Comparison of ENCODE assay signal across 29 cellular contexts in the genomic region with DNA sequence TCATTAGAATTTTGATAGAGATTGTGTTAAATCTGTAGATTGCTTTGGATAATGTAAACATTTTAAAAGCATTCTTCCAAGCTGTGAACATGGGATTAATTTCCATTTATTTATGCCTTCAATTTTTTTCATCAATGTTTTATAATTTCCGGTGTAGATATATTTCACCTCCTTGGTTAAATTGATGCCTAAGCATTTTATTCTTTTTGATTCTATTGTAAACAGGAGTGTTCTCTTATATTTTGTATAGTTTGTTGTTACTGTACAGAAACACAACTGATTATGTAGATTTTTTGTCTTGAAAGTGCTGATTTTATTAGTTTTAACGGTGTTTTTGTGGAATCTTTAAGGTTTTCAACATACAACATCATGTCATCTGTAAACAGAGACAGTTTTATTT.
"Had no signal": no experiment of that assay in that cellular context is flagged by ENCODE, and none has a peak within 500 bp of the region (broad histone marks: within the 10 kb centered on the region; RNA-seq: fewer than 3 reads in every experiment).

No MANE protein-coding gene starts in this region.

- H3K36me3 ChIP-seq: stomach, suprapubic skin, thoracic aorta, thyroid gland, tibial artery, tibial nerve, transverse colon, upper lobe of left lung, upper lobe of right lung, uterus, vagina had no signal

- H3K27ac ChIP-seq: stomach, suprapubic skin, testis, thoracic aorta, thyroid gland, tibial artery, tibial nerve, transverse colon, upper lobe of left lung, upper lobe of right lung, uterus, vagina had no signal

- H3K36me3 Mint-ChIP-seq: stimulated activated effector memory CD8-positive, alpha-beta T cell treated with anti-CD3 and anti-CD28 coated beads, Interleukin-12 subunit alpha, Interleukin-12 subunit beta, amount 100 ng/mL, for 72 hours; type B pancreatic cell had no signal

- DNase-seq: stimulated activated CD4-positive, alpha-beta T cell treated with anti-CD3 and anti-CD28 coated beads, Interleukin-2, amount 100 ng/mL, for 48 hours; stimulated activated CD4-positive, alpha-beta T cell treated with anti-CD3 and anti-CD28 coated beads, Interleukin-4, amount 100 ng/mL, for 1 hour; stimulated activated CD4-positive, alpha-beta T cell treated with anti-CD3 and anti-CD28 coated beads, Interleukin-4, amount 100 ng/mL, for 24 hours; stimulated activated CD4-positive, alpha-beta T cell treated with anti-CD3 and anti-CD28 coated beads, Interleukin-4, amount 100 ng/mL, for 4 hours; stimulated activated CD8-positive, alpha-beta memory T cell treated with anti-CD3 and anti-CD28 coated beads, Interleukin-4, amount 100 ng/mL, for 48 hours; stimulated activated naive B cell treated with anti-CD40 and anti-IgM and Interleukin-4, amounts not matched to agents 10 μg/mL and 1 μg/mL and 100 μg/mL, for 72 hours; stimulated activated naive CD4-positive, alpha-beta T cell; stimulated activated naive CD4-positive, alpha-beta T cell treated with Interleukin-2 at 50 U/mL for 16 hours; stimulated activated naive CD8-positive, alpha-beta T cell treated with anti-CD3 and anti-CD28 coated beads, Interleukin-15, amount 100 ng/mL, for 72 hours; stimulated activated naive CD8-positive, alpha-beta T cell treated with anti-CD3 and anti-CD28 coated beads, Interleukin-15, Interleukin-2, amounts not matched to agents 100 U/mL and 50 U/mL, for 24 hours; stomach; substantia nigra; testis; thyroid gland; tibial artery; transverse colon; trophoblast cell; upper lobe of left lung; upper lobe of right lung; uterus had no signal

- H3K27me3 ChIP-seq: stomach, suprapubic skin, testis, thyroid gland, tibial artery, tibial nerve, transverse colon, upper lobe of left lung, upper lobe of right lung, uterus, vagina had no signal

- H3K9me3 ChIP-seq: testis, thyroid gland, uterus, vagina had no signal

- H3K4me3 Mint-ChIP-seq: stimulated activated effector memory CD8-positive, alpha-beta T cell treated with anti-CD3 and anti-CD28 coated beads, Interleukin-12 subunit alpha, Interleukin-12 subunit beta, amount 100 ng/mL, for 72 hours; stimulated activated memory B cell treated with anti-CD40 and anti-IgM and Interleukin-4, amounts not matched to agents 10 μg/mL and 1 μg/mL and 100 μg/mL, for 72 hours; stimulated activated naive B cell treated with anti-CD40 and anti-IgM and Interleukin-4, amounts not matched to agents 10 μg/mL and 1 μg/mL and 100 μg/mL, for 72 hours; stimulated activated naive CD8-positive, alpha-beta T cell treated with anti-CD3 and anti-CD28 coated beads, Interleukin-15, amount 100 ng/mL, for 72 hours; stimulated activated naive CD8-positive, alpha-beta T cell treated with anti-CD3 and anti-CD28 coated beads, Interleukin-15, Interleukin-2, amounts not matched to agents 100 ng/mL and 50 ng/mL, for 24 hours; type B pancreatic cell had no signal

- ATAC-seq: stimulated activated effector memory CD8-positive, alpha-beta T cell treated with anti-CD3 and anti-CD28 coated beads, Interleukin-12 subunit alpha, Interleukin-12 subunit beta, amount 100 ng/mL, for 72 hours; stimulated activated memory B cell treated with anti-CD40 and anti-IgM and Interleukin-4, amounts not matched to agents 10 μg/mL and 1 μg/mL and 100 μg/mL, for 72 hours; stimulated activated naive B cell treated with anti-CD40 and anti-IgM and Interleukin-4, amounts not matched to agents 10 μg/mL and 1 μg/mL and 100 μg/mL, for 72 hours; stimulated activated naive CD8-positive, alpha-beta T cell treated with anti-CD3 and anti-CD28 coated beads, Interleukin-15, amount 100 ng/mL, for 72 hours; stimulated activated naive CD8-positive, alpha-beta T cell treated with anti-CD3 and anti-CD28 coated beads, Interleukin-15, Interleukin-2, amounts not matched to agents 100 U/mL and 50 U/mL, for 24 hours; upper lobe of right lung had no signal

- H3K27me3 Mint-ChIP-seq: stimulated activated memory B cell treated with anti-CD40 and anti-IgM and Interleukin-4, amounts not matched to agents 10 μg/mL and 1 μg/mL and 100 μg/mL, for 72 hours; stimulated activated naive B cell treated with anti-CD40 and anti-IgM and Interleukin-4, amounts not matched to agents 10 μg/mL and 1 μg/mL and 100 μg/mL, for 72 hours; stimulated activated naive CD8-positive, alpha-beta T cell treated with anti-CD3 and anti-CD28 coated beads, Interleukin-15, amount 100 ng/mL, for 72 hours; stimulated activated naive CD8-positive, alpha-beta T cell treated with anti-CD3 and anti-CD28 coated beads, Interleukin-15, Interleukin-2, amounts not matched to agents 100 ng/mL and 50 ng/mL, for 24 hours; type B pancreatic cell had no signal

- H3K4me3 ChIP-seq: stomach, suprapubic skin, testis, thoracic aorta, thyroid gland, tibial artery, tibial nerve, transverse colon, upper lobe of left lung, upper lobe of right lung, uterus, vagina had no signal

- H3K27ac Mint-ChIP-seq: stimulated activated effector memory CD8-positive, alpha-beta T cell treated with anti-CD3 and anti-CD28 coated beads, Interleukin-12 subunit alpha, Interleukin-12 subunit beta, amount 100 ng/mL, for 72 hours; stimulated activated memory B cell treated with anti-CD40 and anti-IgM and Interleukin-4, amounts not matched to agents 10 μg/mL and 1 μg/mL and 100 μg/mL, for 72 hours; stimulated activated naive B cell treated with anti-CD40 and anti-IgM and Interleukin-4, amounts not matched to agents 10 μg/mL and 1 μg/mL and 100 μg/mL, for 72 hours; stimulated activated naive CD8-positive, alpha-beta T cell treated with anti-CD3 and anti-CD28 coated beads, Interleukin-15, amount 100 ng/mL, for 72 hours; stimulated activated naive CD8-positive, alpha-beta T cell treated with anti-CD3 and anti-CD28 coated beads, Interleukin-15, Interleukin-2, amounts not matched to agents 100 ng/mL and 50 ng/mL, for 24 hours; type B pancreatic cell had no signal

- H3K4me1 ChIP-seq: stomach, suprapubic skin, testis, thyroid gland, tibial artery, tibial nerve, transverse colon, upper lobe of left lung, upper lobe of right lung, uterus, vagina had no signal

- H3K4me1 Mint-ChIP-seq: stimulated activated effector memory CD8-positive, alpha-beta T cell treated with anti-CD3 and anti-CD28 coated beads, Interleukin-12 subunit alpha, Interleukin-12 subunit beta, amount 100 ng/mL, for 72 hours; stimulated activated memory B cell treated with anti-CD40 and anti-IgM and Interleukin-4, amounts not matched to agents 10 μg/mL and 1 μg/mL and 100 μg/mL, for 72 hours; stimulated activated naive B cell treated with anti-CD40 and anti-IgM and Interleukin-4, amounts not matched to agents 10 μg/mL and 1 μg/mL and 100 μg/mL, for 72 hours; stimulated activated naive CD8-positive, alpha-beta T cell treated with anti-CD3 and anti-CD28 coated beads, Interleukin-15, amount 100 ng/mL, for 72 hours had no signal

- FAIRE-seq: urothelium cell line had no signal
